22 cellular contexts compared by ENCODE assay signal in the genomic region with DNA sequence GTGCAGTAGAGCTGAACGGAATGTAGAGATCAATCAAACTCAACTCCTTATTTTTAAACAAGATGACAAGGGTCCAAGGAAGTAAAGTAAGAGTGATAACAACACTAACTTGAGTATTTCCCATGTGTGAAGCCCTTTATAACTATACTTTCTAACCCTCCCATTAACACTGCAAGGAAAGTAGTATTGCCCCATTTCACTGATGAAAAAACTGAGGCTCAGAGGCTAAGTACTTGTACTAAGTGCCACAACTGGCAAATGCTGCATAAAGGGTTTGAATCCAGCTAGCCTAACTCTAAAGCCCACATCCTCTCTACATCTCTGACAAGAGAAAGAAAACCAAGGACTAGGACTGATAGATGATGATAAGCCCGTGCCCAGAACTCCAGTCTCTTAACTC. TPM values are rescaled to one million over a fixed set of nuclear protein-coding genes. Genes with fewer than 3 reads are reported as not detected.
"Had no signal": no experiment of that assay in that cellular context is flagged by ENCODE, and none has a peak within 500 bp of the region (broad histone marks: within the 10 kb centered on the region; RNA-seq: fewer than 3 reads in every experiment).

No MANE protein-coding gene starts in this region.

- H3K4me2 ChIP-seq: hepatocyte had no signal

- DNase-seq: cerebellar nuclear complex; colonic mucosa; effector CD4-positive, alpha-beta T cell; endodermal cell; erythroblast; kidney; mesendoderm; naive B cell; occipital lobe; psoas muscle; retina; small intestine; stimulated activated CD4-positive, alpha-beta T cell treated with anti-CD3 and anti-CD28 coated beads, Interleukin-12 subunit alpha, Interleukin-12 subunit beta, amount 100 ng/mL, for 4 hours; stimulated activated naive CD4-positive, alpha-beta T cell; stomach; substantia nigra; uterus had no signal

- H3K27ac ChIP-seq: colonic mucosa, hepatocyte, psoas muscle, stomach, uterus had no signal

- H3K36me3 Mint-ChIP-seq: type B pancreatic cell had no signal

- H3K79me2 ChIP-seq: hepatocyte had no signal

- ATAC-seq: psoas muscle had no signal

- H2AFZ ChIP-seq: hepatocyte had no signal

- H3K36me3 ChIP-seq: colonic mucosa, stomach, uterus had no signal

- H3K4me3 Mint-ChIP-seq: endodermal cell, naive B cell, type B pancreatic cell had no signal

- H3K9me3 ChIP-seq: colonic mucosa, psoas muscle, stomach, uterus had no signal

- FAIRE-seq: frontal cortex, kidney, small intestine had no signal

- H3K27me3 ChIP-seq: colonic mucosa, hepatocyte, uterus had no signal

- H3K9me3 Mint-ChIP-seq: endodermal cell, naive B cell, nephron, type B pancreatic cell had no signal

- H3K4me1 ChIP-seq: colonic mucosa, psoas muscle, stomach had no signal

- H3K27ac Mint-ChIP-seq: endodermal cell, naive B cell, type B pancreatic cell had no signal

- H3K4me3 ChIP-seq: colonic mucosa, hepatocyte, psoas muscle, stomach, uterus had no signal

RNA-seq across cellular contexts. Expression of gene GJA5, which starts 8.2 kb away (rescaled TPM):
- total RNA-seq: fibroblast of lung had no signal
